In the genomic region with DNA sequence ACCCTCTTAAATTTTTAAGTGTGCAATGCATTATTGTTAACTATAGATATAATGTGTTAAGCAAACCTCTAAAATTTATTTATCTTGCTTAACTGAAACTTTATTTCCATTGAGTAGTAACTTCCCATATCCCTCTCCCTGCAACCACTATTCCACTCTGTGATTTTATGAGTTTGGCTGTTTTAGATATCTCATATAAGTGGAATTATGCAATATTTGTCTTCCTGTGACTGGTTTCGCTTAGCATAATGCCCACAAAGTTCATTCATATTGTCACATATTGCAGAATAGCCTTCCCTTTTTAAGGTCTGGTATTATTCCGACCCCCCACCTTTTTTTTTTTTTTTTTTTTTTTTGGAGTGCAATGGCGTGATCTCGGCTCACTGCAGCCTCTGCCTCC, we compare ENCODE assay signal across 14 cellular contexts.
DNase-seq lines count a peak whose midpoint lies in the region; ATAC-seq and TF ChIP-seq lines count a peak whose summit lies in the region.
"Had no signal": no experiment of that assay in that cellular context is flagged by ENCODE, and none has a peak within 500 bp of the region (broad histone marks: within the 10 kb centered on the region; RNA-seq: fewer than 3 reads in every experiment).

No MANE protein-coding gene starts in this region.

- CTCF ChIA-PET in RWPE1 (lab: Yijun Ruan, JAX): interaction anchor here (0.7 kb wide), 1 partner anchor 11 kb away, joined by 4 read pairs; no protein-coding TSS in a partner anchor

- POLR2A ChIA-PET in RWPE1 (lab: Yijun Ruan, JAX; ENCODE audit: low non-redundant PET): no interaction called here

- no peak overlapping the region for H3K4me3 ChIP-seq in NB4 (ENCODE audit: low read depth, low read length)
- H3K4me3 ChIP-seq: MG63 had no signal

- H3K27ac ChIP-seq in C4-2B: peak overlapping the region; percentile 42; the same call in 1 of the 2 replicates
- H3K27ac ChIP-seq in RWPE1: no peak overlapping the region

- peak; percentile 45 for DNase-seq in DMS79 treated with DMSO at 0.1 percent for 48 hours (lab: John Stamatoyannopoulos, UW)
- DNase-seq in DMS79 (lab: John Stamatoyannopoulos, UW): no peak
- peak; percentile 53 for DNase-seq in NB4 (ENCODE audit: low read depth)
- DNase-seq in left lobe of liver (ENCODE audit: low spot score): no peak
- DNase-seq in NCI-H526 treated with DMSO at 0.1 percent for 48 hours (lab: John Stamatoyannopoulos, UW): no peak
- DNase-seq in RWPE1 (ENCODE audit: low spot score): no peak
- DNase-seq: 8988T, EL, MG63, NCI-H1417, NCI-H187 treated with DMSO at 0.1 percent for 48 hours, NCI-H69 had no signal

- no peak for TF ChIP-seq POLR2A in NB4 (IDR thresholded peaks at IDR 0.05; ENCODE audit: extremely low read depth, insufficient read length)

- TF ChIP-seq CTCF in C4-2B (conservative IDR thresholded peaks at IDR 0.05) (no peak), NB4 (IDR thresholded peaks at IDR 0.05; ENCODE audit: low read depth, low read length) (no peak), RWPE1 (conservative IDR thresholded peaks at IDR 0.05; ENCODE audit: low read depth) (no peak)

- ATAC-seq in left lobe of liver (peak; percentile 32), HG03457 (IDR thresholded peaks at IDR 0.05; ENCODE audit: unreplicated experiment) (no peak)

Comparison
In these comparisons a context has a peak if more than half of its experiments do, and no peak if none do; other contexts are left out.
1. DNase-seq: peak in DMS79 treated with DMSO at 0.1 percent for 48 hours (single experiment) and NB4 (single experiment); none in DMS79 (single experiment), left lobe of liver (single experiment), NCI-H526 treated with DMSO at 0.1 percent for 48 hours (single experiment) and RWPE1 (single experiment).